In genomic region chr17:48052956-48053757, GRCh38 we compare ENCODE assay signal across 1 cellular context.
TF ChIP-seq lines count a peak whose summit lies in the region.

No MANE protein-coding gene starts in this region.

TF ChIP-seq in HEK293, 187 proteins besides CTCF, POLR2A, EP300 and RAD21 (continued from another document and continues in another):
- TF ChIP-seq INSM2 (tag by site-specific recombination; IDR thresholded peaks at IDR 0.05) = no peak
- no peak for TF ChIP-seq TSHZ1 (tag by site-specific recombination; IDR thresholded peaks at IDR 0.05; ENCODE audit: borderline replicate concordance)
- no peak for TF ChIP-seq ZNF707 (tag by site-specific recombination; IDR thresholded peaks at IDR 0.05)
- peak; percentile 40; the same call in 1 of the 2 replicates for TF ChIP-seq KLF8 (tag by site-specific recombination; IDR thresholded peaks at IDR 0.05)
- no peak for TF ChIP-seq TCF7L2 (IDR thresholded peaks at IDR 0.05; ENCODE audit: borderline replicate concordance, low read depth, low read length)
- TF ChIP-seq FEZF1 (tag by site-specific recombination; IDR thresholded peaks at IDR 0.05) = peak; percentile 8; the same call in 1 of the 2 replicates
- no peak for TF ChIP-seq ZBTB21 (tag by site-specific recombination; IDR thresholded peaks at IDR 0.05)
- no peak for TF ChIP-seq ZFP3 (tag by site-specific recombination; IDR thresholded peaks at IDR 0.05; ENCODE audit: low read depth)
- peak; percentile 96 for TF ChIP-seq ZNF341 (tag by site-specific recombination; IDR thresholded peaks at IDR 0.05; ENCODE audit: low read depth)
- TF ChIP-seq ZNF140 (tag by site-specific recombination; IDR thresholded peaks at IDR 0.05) = no peak
- TF ChIP-seq ZNF830 (tag by site-specific recombination; IDR thresholded peaks at IDR 0.05; ENCODE audit: low read depth) = no peak
- TF ChIP-seq ZNF791 (tag by site-specific recombination; IDR thresholded peaks at IDR 0.05) = no peak
- TF ChIP-seq ZNF221 (tag by site-specific recombination; IDR thresholded peaks at IDR 0.05; ENCODE audit: borderline replicate concordance) = no peak
- no peak for TF ChIP-seq ZNF473 (tag by site-specific recombination; IDR thresholded peaks at IDR 0.05)
- no peak for TF ChIP-seq ZNF133 (tag by site-specific recombination; IDR thresholded peaks at IDR 0.05)
- TF ChIP-seq ZNF302 (tag by site-specific recombination; IDR thresholded peaks at IDR 0.05; ENCODE audit: low read depth) = no peak
- TF ChIP-seq ELK4 (IDR thresholded peaks at IDR 0.05; ENCODE audit: borderline replicate concordance, low read depth, low read length) = no peak
- TF ChIP-seq ZNF645 (tag by site-specific recombination; IDR thresholded peaks at IDR 0.05) = no peak
- TF ChIP-seq ZNF184 (tag by site-specific recombination; IDR thresholded peaks at IDR 0.05) = no peak
- peak; percentile 73 for TF ChIP-seq ZNF335 (tag by site-specific recombination; conservative IDR thresholded peaks at IDR 0.05)
- TF ChIP-seq ZNF768 (tag by site-specific recombination; IDR thresholded peaks at IDR 0.05) = no peak
- TF ChIP-seq ZNF664 (tag by site-specific recombination; IDR thresholded peaks at IDR 0.05) = no peak
- peak; percentile 62 for TF ChIP-seq ZNF398 (tag by site-specific recombination; IDR thresholded peaks at IDR 0.05)
- TF ChIP-seq ZNF843 (tag by site-specific recombination; IDR thresholded peaks at IDR 0.05) = no peak
- no peak for TF ChIP-seq BCL6B (tag by site-specific recombination; IDR thresholded peaks at IDR 0.05)
- TF ChIP-seq ZNF747 (tag by site-specific recombination; IDR thresholded peaks at IDR 0.05) = no peak
- no peak for TF ChIP-seq ZBTB49 (tag by site-specific recombination; IDR thresholded peaks at IDR 0.05; ENCODE audit: low read depth)
- TF ChIP-seq KLF9 (tag by site-specific recombination; IDR thresholded peaks at IDR 0.05; ENCODE audit: low read depth) = peak; percentile 40; the same call in 1 of the 2 replicates
- no peak for TF ChIP-seq ZNF544 (tag by site-specific recombination; IDR thresholded peaks at IDR 0.05)
- TF ChIP-seq ZNF488 (tag by site-specific recombination; IDR thresholded peaks at IDR 0.05) = no peak
- no peak for TF ChIP-seq ZBTB1 (tag by site-specific recombination; IDR thresholded peaks at IDR 0.05)
- no peak for TF ChIP-seq ZNF211 (tag by site-specific recombination; IDR thresholded peaks at IDR 0.05; ENCODE audit: low read depth)
- no peak for TF ChIP-seq ZNF777 (tag by site-specific recombination; IDR thresholded peaks at IDR 0.05; ENCODE audit: borderline replicate concordance)
- no peak for TF ChIP-seq ZNF416 (tag by site-specific recombination; IDR thresholded peaks at IDR 0.05)
- no peak for TF ChIP-seq ZNF624 (tag by site-specific recombination; IDR thresholded peaks at IDR 0.05)
- no peak for TF ChIP-seq ZBTB8A (tag by site-specific recombination; IDR thresholded peaks at IDR 0.05)
- no peak for TF ChIP-seq ZSCAN5A (tag by site-specific recombination; IDR thresholded peaks at IDR 0.05)
- TF ChIP-seq ZNF501 (tag by site-specific recombination; IDR thresholded peaks at IDR 0.05) = no peak
- no peak for TF ChIP-seq ZNF112 (tag by site-specific recombination; IDR thresholded peaks at IDR 0.05)
- TF ChIP-seq GLI4 (tag by site-specific recombination; IDR thresholded peaks at IDR 0.05) = no peak
- no peak; the same call in 1 of the 2 replicates for TF ChIP-seq ZNF629 (tag by site-specific recombination; IDR thresholded peaks at IDR 0.05)
- TF ChIP-seq ZNF391 (tag by site-specific recombination; IDR thresholded peaks at IDR 0.05; ENCODE audit: borderline replicate concordance, low read depth) = no peak
- 0 out of 2 replicates have a peak, but pooled peaks have one; percentile 28 for TF ChIP-seq ZNF24 (tag by site-specific recombination; IDR thresholded peaks at IDR 0.05)
- no peak for TF ChIP-seq ZNF514 (tag by site-specific recombination; IDR thresholded peaks at IDR 0.05)
- TF ChIP-seq ZNF2 (tag by site-specific recombination; IDR thresholded peaks at IDR 0.05) = 0 out of 2 replicates have a peak, but pooled peaks have one; percentile 9
- TF ChIP-seq ZSCAN18 (tag by site-specific recombination; IDR thresholded peaks at IDR 0.05) = no peak
- no peak for TF ChIP-seq ZSCAN4 (tag by site-specific recombination; IDR thresholded peaks at IDR 0.05)
